Comparison of ENCODE assay signal across 13 cellular contexts in the genomic region with DNA sequence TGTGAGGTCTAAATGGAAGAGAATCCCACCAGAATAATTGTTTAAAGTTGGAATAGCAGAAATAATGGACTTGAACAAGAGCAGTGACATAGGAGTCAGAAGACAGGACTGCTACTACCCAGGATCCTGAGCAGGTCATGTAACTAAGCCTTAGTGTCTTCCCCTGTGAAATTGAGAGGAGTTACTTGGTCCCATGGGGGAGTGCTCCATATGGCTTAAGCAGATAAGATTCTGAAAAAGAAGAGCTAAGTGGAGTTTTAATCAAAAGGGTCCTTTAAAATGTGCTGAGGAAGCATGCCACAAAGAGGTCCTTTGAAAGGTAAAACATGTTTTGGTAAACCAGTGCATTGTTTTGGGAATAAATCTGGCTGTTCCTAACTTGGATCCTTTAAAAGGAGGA. TPM values are rescaled to one million over a fixed set of nuclear protein-coding genes. Genes with fewer than 3 reads are reported as not detected.
DNase-seq lines count a peak whose midpoint lies in the region; ATAC-seq and TF ChIP-seq lines count a peak whose summit lies in the region.
"Had no signal": no experiment of that assay in that cellular context is flagged by ENCODE, and none has a peak within 500 bp of the region (broad histone marks: within the 10 kb centered on the region; RNA-seq: fewer than 3 reads in every experiment).

No MANE protein-coding gene starts in this region.

- H3K4me1 ChIP-seq in gastrocnemius medialis, result peaks cover 53 to 54% of the 10 kb centered on the region in 2 donors

- TF ChIP-seq POLR2A in gastrocnemius medialis (IDR thresholded peaks at IDR 0.05), result no peak

- peak overlapping the region; percentile 3 to 74 for H3K27ac ChIP-seq in coronary artery
- H3K27ac ChIP-seq in gastrocnemius medialis, result peak overlapping the region; percentile 69 to 100 (median 96)
- H3K27ac ChIP-seq: PC-9, suprapubic skin had no signal

- H3K36me3 ChIP-seq in gastrocnemius medialis, result no peaks in the 10 kb centered on the region
- H3K36me3 ChIP-seq: pancreas, suprapubic skin had no signal

- peak; percentile 56 for DNase-seq in DMS 273 (lab: John Stamatoyannopoulos, UW; ENCODE audit: unreplicated experiment)
- DNase-seq in NCI-H2171 treated with DMSO at 0.1 percent for 48 hours (lab: John Stamatoyannopoulos, UW), result peak; percentile 95
- no peak for DNase-seq in coronary artery (ENCODE audit: low spot score)
- no peak for DNase-seq in gastrocnemius medialis
- no peak for DNase-seq in NCI-H1930 (lab: John Stamatoyannopoulos, UW)
- no peak for DNase-seq in effector CD4-positive, alpha-beta T cell
- DNase-seq: NCI-H1105; pancreas; PC-9; stimulated activated CD4-positive, alpha-beta T cell treated with anti-CD3 and anti-CD28 coated beads, Interleukin-4, amount 100 ng/mL, for 4 hours had no signal

- peak; percentile 32 to 48 for ATAC-seq in gastrocnemius medialis
- ATAC-seq in HG02623 (IDR thresholded peaks at IDR 0.05; ENCODE audit: unreplicated experiment), result no peak
- ATAC-seq in HG03108 (IDR thresholded peaks at IDR 0.05; ENCODE audit: unreplicated experiment), result no peak

- H3K4me3 ChIP-seq in coronary artery, result peak overlapping the region; percentile 20
- H3K4me3 ChIP-seq in gastrocnemius medialis, result no peak overlapping the region
- H3K4me3 ChIP-seq: pancreas, PC-9, suprapubic skin had no signal

- H3K9me3 ChIP-seq in gastrocnemius medialis, result no peaks in the 10 kb centered on the region
- H3K9me3 ChIP-seq: pancreas, suprapubic skin had no signal

- intact Hi-C loops in gastrocnemius medialis (cut with DNase I; ENCODE audit: low total_unique reads), result no loop called here

- TF ChIP-seq CTCF in coronary artery (IDR thresholded peaks at IDR 0.05), result no peak
- no peak for TF ChIP-seq CTCF in gastrocnemius medialis (IDR thresholded peaks at IDR 0.05 in 4 of 5, conservative IDR thresholded peaks at IDR 0.05 in 1 of 5)

- no peaks in the 10 kb centered on the region for H3K27me3 ChIP-seq in gastrocnemius medialis
- H3K27me3 ChIP-seq: pancreas, suprapubic skin had no signal

- in situ Hi-C loops in gastrocnemius medialis (cut with MboI; ENCODE audit: low sequenced_read_pairs in 4 of 4), result loop anchor here in 1 of 4 donors (25.0 kb wide), 2 partner anchors 639 to 814 kb away; partner anchors contain the start of gene PLGRKT

RNA-seq across cellular contexts. Expression of gene RCL1, which starts 5.5 kb away (rescaled TPM):
- 10 to 100 TPM; 18.8 to 62.4 (median 26.2) TPM for total RNA-seq in gastrocnemius medialis

RNA-seq across cellular contexts. Expression of gene AK3, which starts 57.3 kb away (rescaled TPM):
- 100 to 1,000 TPM; 163 to 270 (median 188) TPM for total RNA-seq in gastrocnemius medialis

Comparison
In these comparisons a context has a peak if more than half of its experiments do, and no peak if none do; other contexts are left out.
1. DNase-seq: peak in DMS 273 (single experiment) and NCI-H2171 treated with DMSO at 0.1 percent for 48 hours (single experiment); none in coronary artery (single experiment), gastrocnemius medialis (0 of 2), NCI-H1930 (0 of 2) and effector CD4-positive, alpha-beta T cell (single experiment).
2. ATAC-seq: peak in gastrocnemius medialis (2 of 2); none in HG02623 (single experiment) and HG03108 (single experiment).